In the genomic region with DNA sequence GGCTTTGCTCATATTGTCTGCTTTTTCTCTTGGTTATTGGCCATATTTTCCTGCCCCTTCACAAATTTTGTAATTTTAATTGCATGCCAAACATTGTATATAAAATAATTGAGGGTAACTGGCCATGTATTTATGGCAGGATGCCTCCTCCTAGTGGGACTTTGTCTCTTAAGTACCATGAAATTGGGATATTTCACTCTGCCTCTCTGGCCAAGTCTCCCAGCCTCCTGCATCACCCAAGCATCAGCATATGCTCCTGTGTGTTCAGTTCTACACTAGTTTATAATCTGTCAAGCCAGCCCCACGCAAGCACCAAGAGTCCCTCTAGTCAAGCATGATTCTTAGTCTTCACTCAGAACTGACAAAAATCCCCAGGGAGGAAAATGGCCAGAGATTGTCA, we compare ENCODE assay signal across 1 cellular context.
TF ChIP-seq lines count a peak whose summit lies in the region.

No MANE protein-coding gene starts in this region.

TF ChIP-seq in HCT116, 20 proteins besides CTCF, POLR2A, EP300 and RAD21 (continued from another document):
- TF ChIP-seq EZH2phosphoT487 (IDR thresholded peaks at IDR 0.05; ENCODE audit: borderline replicate concordance) (no peak), CBX3 (IDR thresholded peaks at IDR 0.05; ENCODE audit: low read depth) (no peak), ZFX (IDR thresholded peaks at IDR 0.05) (no peak), EZH2 (IDR thresholded peaks at IDR 0.05) (no peak), ZNF274 (IDR thresholded peaks at IDR 0.05; ENCODE audit: low read depth, low read length) (no peak), ELF1 (IDR thresholded peaks at IDR 0.05; ENCODE audit: borderline replicate concordance, low read depth) (no peak), CEBPB (IDR thresholded peaks at IDR 0.05; ENCODE audit: low read depth) (no peak)
